In the genomic region with DNA sequence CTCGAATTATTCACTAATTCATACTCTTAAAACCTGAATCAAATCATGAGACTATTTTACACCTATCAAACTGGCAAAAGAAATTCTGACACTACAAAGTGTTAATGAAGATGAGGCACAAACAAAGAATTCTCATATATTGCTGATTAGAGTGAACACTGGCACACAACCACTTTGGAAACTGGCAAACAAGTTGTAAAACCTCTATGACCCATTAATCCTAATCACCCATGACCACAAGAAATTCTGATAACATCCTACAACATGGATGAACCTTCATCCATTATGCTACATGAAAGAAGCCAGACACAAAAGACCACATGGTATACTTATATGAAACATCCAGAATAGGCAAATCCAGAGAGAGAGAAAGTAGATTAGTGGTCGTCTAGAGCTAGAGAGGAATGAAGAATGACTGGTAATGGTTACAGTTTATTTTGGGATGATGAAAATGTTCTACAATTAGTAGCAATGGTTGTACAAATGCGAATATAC, we compare ENCODE assay signal across 1 cellular context.
A peak's percentile ranks its signal among the peaks of the same experiment; 100 is the strongest.
TF ChIP-seq lines count a peak whose summit lies in the region.

No MANE protein-coding gene starts in this region.

TF ChIP-seq in HepG2, 621 proteins besides CTCF, POLR2A, EP300 and RAD21:
- TF ChIP-seq SMARCC2 (IDR thresholded peaks at IDR 0.05): no peak
- TF ChIP-seq CREB1 (IDR thresholded peaks at IDR 0.05): no peak
- 0 out of 2 replicates have a peak, but pooled peaks have one; percentile 26 for TF ChIP-seq CREB1 (CRISPR knock-in tag; IDR thresholded peaks at IDR 0.05)
- TF ChIP-seq, protein P1, sequence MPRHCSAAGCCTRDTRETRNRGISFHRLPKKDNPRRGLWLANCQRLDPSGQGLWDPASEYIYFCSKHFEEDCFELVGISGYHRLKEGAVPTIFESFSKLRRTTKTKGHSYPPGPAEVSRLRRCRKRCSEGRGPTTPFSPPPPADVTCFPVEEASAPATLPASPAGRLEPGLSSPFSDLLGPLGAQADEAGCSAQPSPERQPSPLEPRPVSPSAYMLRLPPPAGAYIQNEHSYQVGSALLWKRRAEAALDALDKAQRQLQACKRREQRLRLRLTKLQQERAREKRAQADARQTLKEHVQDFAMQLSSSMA (CRISPR knock-in tag; IDR thresholded peaks at IDR 0.05): no peak
- TF ChIP-seq ZNF878 (CRISPR knock-in tag; IDR thresholded peaks at IDR 0.05): no peak
- TF ChIP-seq ZNF703 (CRISPR knock-in tag; IDR thresholded peaks at IDR 0.05; ENCODE audit: borderline replicate concordance): no peak
